27 cellular contexts compared by ENCODE assay signal in the genomic region with DNA sequence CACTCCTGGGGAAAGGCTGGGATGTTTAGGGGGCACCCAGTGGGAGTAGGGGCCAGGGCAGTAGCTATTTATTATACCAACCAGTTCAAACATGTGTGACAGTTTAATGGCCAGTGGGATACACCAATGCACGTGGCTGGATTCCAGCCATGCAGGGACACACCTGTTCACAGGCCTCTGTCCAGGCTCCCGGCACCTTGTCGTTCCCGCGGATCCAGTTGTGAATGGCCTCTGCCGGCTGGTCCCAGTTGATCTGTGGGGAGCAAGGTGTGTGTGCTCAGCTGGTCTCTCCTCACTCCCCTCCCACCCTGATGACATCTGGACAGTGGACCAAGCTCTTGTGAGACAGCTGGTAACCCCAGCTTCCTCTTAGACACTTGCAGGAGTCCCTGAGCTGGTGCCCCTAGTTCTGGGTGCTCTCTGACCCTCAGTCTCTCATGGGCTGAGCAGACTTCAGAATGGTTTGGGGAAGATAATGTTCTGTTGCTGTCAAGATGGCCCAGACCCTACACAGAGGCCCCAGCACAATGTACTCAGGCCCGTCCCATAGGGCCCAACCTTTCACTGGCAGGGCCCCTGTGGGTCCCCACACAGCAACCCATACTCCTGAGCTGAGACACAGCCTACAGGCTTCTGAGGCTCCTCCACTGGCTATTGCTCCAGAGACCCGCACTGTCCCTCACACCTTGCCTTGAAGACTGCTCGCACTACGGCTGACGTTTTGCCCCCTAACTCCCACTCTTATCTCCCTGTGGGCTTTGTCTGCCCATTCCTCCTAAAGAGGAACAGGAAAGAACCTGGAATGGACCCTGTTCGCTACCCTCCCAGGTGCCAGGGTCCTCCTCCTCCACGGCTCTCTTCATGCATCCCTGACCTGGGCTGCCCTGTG. TPM values are rescaled to one million over a fixed set of nuclear protein-coding genes. Genes with fewer than 3 reads are reported as not detected.
DNase-seq lines count a peak whose midpoint lies in the region; ATAC-seq lines count a peak whose summit lies in the region.
"Had no signal": no experiment of that assay in that cellular context is flagged by ENCODE, and none has a peak within 500 bp of the region (broad histone marks: within the 10 kb centered on the region; RNA-seq: fewer than 3 reads in every experiment).

No MANE protein-coding gene starts in this region.

- H3K4me3 ChIP-seq in aorta (ENCODE audit: low read length in 2 of 2), result no peak overlapping the region
- H3K4me3 ChIP-seq: testis had no signal

- H3K27me3 ChIP-seq in aorta (ENCODE audit: control insufficient read depth in 1 of 2, insufficient read depth in 2 of 2, low read length in 1 of 2), result no peaks in the 10 kb centered on the region
- H3K27me3 ChIP-seq: testis had no signal

- intact Hi-C loops in aorta (cut with DNase I), result no loop called here

- H3K9me3 ChIP-seq in aorta (ENCODE audit: control insufficient read depth, low read length), result no peaks in the 10 kb centered on the region
- H3K9me3 ChIP-seq: Caco-2, testis had no signal

- peaks cover 0 to 5% of the 10 kb centered on the region in 2 donors for H3K36me3 ChIP-seq in aorta (ENCODE audit: control insufficient read depth in 1 of 2, insufficient read depth in 2 of 2, low read length in 1 of 2)

- WGBS in aorta, 2 donors, result 85 to 92% methylated on average over 13 of the region's 13 CpGs

- DNase-seq in AG08396 (ENCODE audit: low spot score) (peak; percentile 3), AG20443 (ENCODE audit: low spot score) (peak; percentile 4), hepatic stellate cell (ENCODE audit: low spot score) (peak; percentile 1), mesenteric fat pad (ENCODE audit: low spot score) (peak; percentile 85), aorta (no peak), NCI-H226 (no peak), NCI-H2227 treated with DMSO at 0.1 percent for 48 hours (lab: John Stamatoyannopoulos, UW) (no peak)
- DNase-seq: activated CD4-positive, alpha-beta T cell treated with anti-CD3 and anti-CD28 coated beads, Interleukin-2, amount 50 U/mL, for 4 hours; activated effector memory CD4-positive, alpha-beta T cell treated with Interleukin-2 at 50 U/mL for 16 hours; anterior cingulate cortex; C1 segment of cervical spinal cord; Caco-2; DND-41; GF-D8; hypothalamus; natural killer cell; NCI-H1048; NCI-H510A; occipital lobe; small intestine; testis had no signal

- H3K27ac ChIP-seq in aorta (ENCODE audit: low read depth in 1 of 2, low read length in 2 of 2), result no peak overlapping the region
- H3K27ac ChIP-seq: RWPE1, testis had no signal

- H3K4me1 ChIP-seq in aorta (ENCODE audit: control insufficient read depth in 1 of 2, insufficient read depth in 2 of 2, low read length in 2 of 2), result no peaks in the 10 kb centered on the region
- H3K4me1 ChIP-seq: Caco-2, testis had no signal

- ATAC-seq in aorta (ENCODE audit: low FRiP score) (no peak), HG03432 (IDR thresholded peaks at IDR 0.05; ENCODE audit: unreplicated experiment) (no peak)
- ATAC-seq: natural killer cell, WTC11 had no signal

RNA-seq across cellular contexts. Expression of gene ALDH1L1, which starts 25.8 kb away (rescaled TPM):
- total RNA-seq in mesenteric fat pad (105 TPM), aorta (10 to 100 TPM; 10.9 to 31.2 TPM)
- polyA plus RNA-seq in aorta, result 10 to 100 TPM; 14.4 to 91.2 TPM
- total RNA-seq: endothelial cell of umbilical vein, fibroblast of lung, mononuclear cell, natural killer cell had no signal
- polyA plus RNA-seq: endothelial cell of umbilical vein, fibroblast of lung had no signal

Comparison
In these comparisons a context has a peak if more than half of its experiments do, and no peak if none do; other contexts are left out.
1. DNase-seq: peak in AG08396 (single experiment), AG20443 (single experiment), hepatic stellate cell (single experiment) and mesenteric fat pad (single experiment); none in aorta (0 of 2), NCI-H226 (single experiment) and NCI-H2227 treated with DMSO at 0.1 percent for 48 hours (single experiment).